9 cellular contexts compared by ENCODE assay signal in genomic region chr22:32836286-32836859, GRCh38. TPM values are rescaled to one million over a fixed set of nuclear protein-coding genes. Genes with fewer than 3 reads are reported as not detected.
DNase-seq lines count a peak whose midpoint lies in the region; ATAC-seq, FAIRE-seq and TF ChIP-seq lines count a peak whose summit lies in the region.
"Had no signal": no experiment of that assay in that cellular context is flagged by ENCODE, and none has a peak within 500 bp of the region (broad histone marks: within the 10 kb centered on the region; RNA-seq: fewer than 3 reads in every experiment).

No MANE protein-coding gene starts in this region.

- H3K9me3 ChIP-seq in Karpas-422 (ENCODE audit: low read length) (no peaks in the 10 kb centered on the region), colonic mucosa (no peaks in the 10 kb centered on the region), parathyroid adenoma (ENCODE audit: control insufficient read depth, low read length) (no peaks in the 10 kb centered on the region)

- FAIRE-seq in GM19239 (lab: Jason Lieb, UNC): no peak
- FAIRE-seq: colon had no signal

- peak; percentile 49 for TF ChIP-seq CTCF in colonic mucosa (IDR thresholded peaks at IDR 0.05)
- peak; percentile 51 for TF ChIP-seq CTCF in parathyroid adenoma (IDR thresholded peaks at IDR 0.05)

- ATAC-seq in GM18511 (IDR thresholded peaks at IDR 0.05; ENCODE audit: unreplicated experiment): no peak
- no peak for ATAC-seq in HG03039 (IDR thresholded peaks at IDR 0.05; ENCODE audit: unreplicated experiment)

- H3K79me2 ChIP-seq in Karpas-422 (ENCODE audit: low read length) (no peaks in the 10 kb centered on the region), parathyroid adenoma (peaks cover 31% of the 10 kb centered on the region)

- H3K27ac ChIP-seq in Karpas-422 (ENCODE audit: low read length) (no peak overlapping the region), colonic mucosa (no peak overlapping the region), parathyroid adenoma (peak overlapping the region; percentile 37)

- intact Hi-C loops in colonic mucosa (cut with DNase I): no loop called here

- H3K4me1 ChIP-seq in Karpas-422 (ENCODE audit: low read length): no peaks in the 10 kb centered on the region
- H3K4me1 ChIP-seq in colonic mucosa: no peaks in the 10 kb centered on the region
- H3K4me1 ChIP-seq in parathyroid adenoma: peaks cover 20% of the 10 kb centered on the region

- H3K9ac ChIP-seq in Karpas-422 (ENCODE audit: low read length) (no peak overlapping the region), colonic mucosa (ENCODE audit: low read depth in 2 of 2, low read length in 2 of 2) (no peak overlapping the region), parathyroid adenoma (no peak overlapping the region)

- H3K9me2 ChIP-seq in Karpas-422 (replicated peaks; ENCODE audit: insufficient read depth, low read length): no peaks in the 10 kb centered on the region

- no peak overlapping the region for H3K4me2 ChIP-seq in Karpas-422 (ENCODE audit: low read depth, low read length, poor library complexity, severe bottlenecking)
- peak overlapping the region; percentile 37 for H3K4me2 ChIP-seq in parathyroid adenoma (ENCODE audit: low read length)

- H3K4me3 ChIP-seq in Karpas-422 (ENCODE audit: low read length) (no peak overlapping the region), colonic mucosa (no peak overlapping the region), parathyroid adenoma (ENCODE audit: low read depth, low read length) (peak overlapping the region; percentile 32)

- H3K27me3 ChIP-seq in Karpas-422 (ENCODE audit: low read length) (no peaks in the 10 kb centered on the region), colonic mucosa (no peaks in the 10 kb centered on the region), parathyroid adenoma (ENCODE audit: control insufficient read depth, insufficient read depth, low read length) (no peaks in the 10 kb centered on the region)

- DNase-seq in EH (ENCODE audit: low read depth): peak; percentile 35
- peak; percentile 68 for DNase-seq in Karpas-422
- no peak for DNase-seq in colonic mucosa
- no peak for DNase-seq in stimulated activated CD4-positive, alpha-beta T cell treated with anti-CD3 and anti-CD28 coated beads, Interleukin-1b, Interleukin-23, amount 100 ng/mL, for 48 hours
- DNase-seq in GM19239 (ENCODE audit: insufficient read length, low spot score): no peak

- H4K20me1 ChIP-seq in Karpas-422 (ENCODE audit: insufficient read depth, low read depth, low read length): no peaks in the 10 kb centered on the region

- H3K36me3 ChIP-seq in Karpas-422 (ENCODE audit: insufficient read depth, low read length) (no peaks in the 10 kb centered on the region), colonic mucosa (no peaks in the 10 kb centered on the region), parathyroid adenoma (ENCODE audit: control insufficient read depth, insufficient read depth, low read length) (no peaks in the 10 kb centered on the region)

- H2AFZ ChIP-seq in Karpas-422 (ENCODE audit: low read length): no peak overlapping the region
- H2AFZ ChIP-seq in parathyroid adenoma: no peak overlapping the region

RNA-seq across cellular contexts. Expression of gene TIMP3, which starts 34.9 kb away (rescaled TPM):
- not detected in 2 replicates for total RNA-seq in Karpas-422 (2014; rRNA removed; shearing (Covaris generic); ENCODE audit: low replicate concordance)
- total RNA-seq in colonic mucosa: 10 to 100 TPM; 13.3 to 33.6 TPM

Comparison
In these comparisons a context has a peak if more than half of its experiments do, and no peak if none do; other contexts are left out.
1. DNase-seq: peak in EH (single experiment) and Karpas-422 (single experiment); none in colonic mucosa (single experiment), stimulated activated CD4-positive, alpha-beta T cell treated with anti-CD3 and anti-CD28 coated beads, Interleukin-1b, Interleukin-23, amount 100 ng/mL, for 48 hours (single experiment) and GM19239 (single experiment).
2. RNA of gene TIMP3, which starts 34.9 kb away (total RNA-seq): 13.3 to 33.6 TPM in colonic mucosa; not detected in Karpas-422; every median in the first group is over 10 times any median in the second.